ENCODE assay signal across 18 cellular contexts in genomic region chr9:105908069-105908468, GRCh38.
"Had no signal": no experiment of that assay in that cellular context is flagged by ENCODE, and none has a peak within 500 bp of the region (broad histone marks: within the 10 kb centered on the region; RNA-seq: fewer than 3 reads in every experiment).

No MANE protein-coding gene starts in this region.

- H3K4me3 Mint-ChIP-seq: activated CD4-positive, alpha-beta memory T cell treated with anti-CD3 and anti-CD28 coated beads for 36 hours; activated naive CD8-positive, alpha-beta T cell; activated T-helper 1 cell treated with anti-CD3 and anti-CD28 coated beads, Interleukin-12 subunit alpha, Interleukin-12 subunit beta, Interleukin-2, Interleukin-4 antibody, amounts not matched to agents 30 ng/mL and 10 ng/mL and 1 ng/mL, durations not matched to agents 14 hours and 24 hours and 36 hours; effector memory CD8-positive, alpha-beta T cell; memory B cell; naive B cell; neural crest cell had no signal

- DNase-seq: activated CD4-positive, alpha-beta memory T cell treated with anti-CD3 and anti-CD28 coated beads for 36 hours; activated gamma-delta T cell treated with Interleukin-2 at 50 U/mL for 16 hours; activated T-cell treated with anti-CD3 and anti-CD28 coated beads for 4 hours; effector memory CD8-positive, alpha-beta T cell; foreskin melanocyte; kidney glomerular epithelial cell; left ventricle myocardium superior; mucosa of descending colon; naive B cell; retina; stimulated activated CD4-positive, alpha-beta T cell treated with anti-CD3 and anti-CD28 coated beads, Interleukin-1b, Interleukin-23, amount 100 ng/mL, for 48 hours; stimulated activated naive CD4-positive, alpha-beta T cell treated with Interleukin-2 at 50 U/mL for 16 hours; substantia nigra; tibial artery had no signal

- H3K4me1 Mint-ChIP-seq: memory B cell, naive B cell had no signal

- H3K27me3 Mint-ChIP-seq: activated CD4-positive, alpha-beta memory T cell treated with anti-CD3 and anti-CD28 coated beads for 36 hours; activated naive CD8-positive, alpha-beta T cell; effector memory CD8-positive, alpha-beta T cell; memory B cell had no signal

- ATAC-seq: effector memory CD8-positive, alpha-beta T cell; left ventricle myocardium superior; mucosa of descending colon had no signal

- H3K4me3 ChIP-seq: mucosa of descending colon, tibial artery had no signal

- H3K27ac Mint-ChIP-seq: activated CD4-positive, alpha-beta memory T cell treated with anti-CD3 and anti-CD28 coated beads for 36 hours; activated naive CD8-positive, alpha-beta T cell; activated T-helper 1 cell treated with anti-CD3 and anti-CD28 coated beads, Interleukin-12 subunit alpha, Interleukin-12 subunit beta, Interleukin-2, Interleukin-4 antibody, amounts not matched to agents 30 ng/mL and 10 ng/mL and 1 ng/mL, durations not matched to agents 14 hours and 24 hours and 36 hours; effector memory CD8-positive, alpha-beta T cell; memory B cell; naive B cell had no signal

- H3K9me3 ChIP-seq: mucosa of descending colon, tibial artery had no signal

- H3K27ac ChIP-seq: tibial artery had no signal

- H3K36me3 Mint-ChIP-seq: activated CD4-positive, alpha-beta memory T cell treated with anti-CD3 and anti-CD28 coated beads for 36 hours; activated naive CD8-positive, alpha-beta T cell; memory B cell; naive B cell had no signal

- H3K27me3 ChIP-seq: tibial artery had no signal

- H3K9me3 Mint-ChIP-seq: activated CD4-positive, alpha-beta memory T cell treated with anti-CD3 and anti-CD28 coated beads for 36 hours; activated T-helper 1 cell treated with anti-CD3 and anti-CD28 coated beads, Interleukin-12 subunit alpha, Interleukin-12 subunit beta, Interleukin-2, Interleukin-4 antibody, amounts not matched to agents 30 ng/mL and 10 ng/mL and 1 ng/mL, durations not matched to agents 14 hours and 24 hours and 36 hours had no signal

- H3K36me3 ChIP-seq: tibial artery had no signal
